14 cellular contexts compared by ENCODE assay signal in genomic region chr2:1868683-1869141, GRCh38.
DNase-seq lines count a peak whose midpoint lies in the region; ATAC-seq and TF ChIP-seq lines count a peak whose summit lies in the region.
"Had no signal": no experiment of that assay in that cellular context is flagged by ENCODE, and none has a peak within 500 bp of the region (broad histone marks: within the 10 kb centered on the region; RNA-seq: fewer than 3 reads in every experiment).

No MANE protein-coding gene starts in this region.

- H3K36me3 ChIP-seq in endodermal cell (ENCODE audit: control insufficient read depth, insufficient read depth, low read length), result no peaks in the 10 kb centered on the region
- H3K36me3 ChIP-seq: ascending aorta had no signal

- intact Hi-C loops in activated CD8-positive, alpha-beta T cell treated with anti-CD3 and anti-CD28 coated beads for 36 hours (cut with micrococcal nuclease), result no loop called here

- WGBS in endodermal cell (ENCODE audit: insufficient coverage in 1 of 2, insufficient read length in 1 of 2), 2 experiments, result 60% methylated on average over 12 of the region's 12 CpGs; no CpG with 5 or more reads in 1 of the 2 experiments

- H3K27me3 ChIP-seq in endodermal cell (ENCODE audit: control insufficient read depth, insufficient read depth, low read length, poor library complexity, severe bottlenecking), result peaks cover 6% of the 10 kb centered on the region
- H3K27me3 ChIP-seq: ascending aorta had no signal

- no peak overlapping the region for H3K27ac ChIP-seq in endodermal cell (ENCODE audit: low read depth, low read length)
- H3K27ac ChIP-seq: ascending aorta, hepatocyte, VCaP had no signal

- H3K27me3 Mint-ChIP-seq in endodermal cell (ENCODE audit: insufficient read depth) (peaks cover 23% of the 10 kb centered on the region), osteocyte (ENCODE audit: unreplicated experiment) (peaks cover 63% of the 10 kb centered on the region)
- peaks cover 3% of the 10 kb centered on the region for H3K27me3 Mint-ChIP-seq in activated CD8-positive, alpha-beta T cell treated with anti-CD3 and anti-CD28 coated beads for 36 hours

- DNase-seq in NCI-H2196 (lab: John Stamatoyannopoulos, UW; ENCODE audit: unreplicated experiment) (peak; percentile 9), NCI-H2196 treated with DMSO at 0.1 percent for 48 hours (lab: John Stamatoyannopoulos, UW; ENCODE audit: unreplicated experiment) (no peak), NCI-H510A treated with DMSO at 0.1 percent for 48 hours (lab: John Stamatoyannopoulos, UW) (peak; percentile 5), endodermal cell (peak; percentile 46), osteocyte (ENCODE audit: extremely low spot score, unreplicated experiment) (peak; percentile 76), ureter (ENCODE audit: low spot score) (no peak), GF-D8 (lab: John Stamatoyannopoulos, UW) (no peak)
- no peak for DNase-seq in activated CD8-positive, alpha-beta T cell treated with anti-CD3 and anti-CD28 coated beads for 36 hours
- DNase-seq: CD8-positive, alpha-beta memory T cell; Kasumi-1; SW 1271 had no signal

- CTCF ChIA-PET in activated CD8-positive, alpha-beta T cell treated with anti-CD3 and anti-CD28 coated beads for 36 hours (lab: Charles Lee), result no interaction called here

- no peaks in the 10 kb centered on the region for H3K9me3 ChIP-seq in endodermal cell (ENCODE audit: control insufficient read depth, low read length)
- H3K9me3 ChIP-seq: ascending aorta had no signal

- no peak overlapping the region for H3K4me3 Mint-ChIP-seq in endodermal cell
- H3K4me3 Mint-ChIP-seq in osteocyte (ENCODE audit: unreplicated experiment), result no peak overlapping the region
- H3K4me3 Mint-ChIP-seq in activated CD8-positive, alpha-beta T cell treated with anti-CD3 and anti-CD28 coated beads for 36 hours, result no peak overlapping the region
- H3K4me3 Mint-ChIP-seq: CD8-positive, alpha-beta memory T cell had no signal

- H3K9me3 Mint-ChIP-seq in endodermal cell (no peaks in the 10 kb centered on the region), osteocyte (ENCODE audit: unreplicated experiment) (no peaks in the 10 kb centered on the region)
- H3K9me3 Mint-ChIP-seq in activated CD8-positive, alpha-beta T cell treated with anti-CD3 and anti-CD28 coated beads for 36 hours, result no peaks in the 10 kb centered on the region
- H3K9me3 Mint-ChIP-seq: CD8-positive, alpha-beta memory T cell had no signal

- H3K27ac Mint-ChIP-seq in endodermal cell, result no peak overlapping the region
- H3K27ac Mint-ChIP-seq in osteocyte (ENCODE audit: unreplicated experiment), result no peak overlapping the region
- no peak overlapping the region for H3K27ac Mint-ChIP-seq in activated CD8-positive, alpha-beta T cell treated with anti-CD3 and anti-CD28 coated beads for 36 hours

- H3K4me3 ChIP-seq in endodermal cell (ENCODE audit: low read length), result no peak overlapping the region
- H3K4me3 ChIP-seq: ascending aorta, hepatocyte had no signal

- POLR2A ChIA-PET in activated CD8-positive, alpha-beta T cell treated with anti-CD3 and anti-CD28 coated beads for 36 hours (lab: Charles Lee), result no interaction called here

- H3K9ac ChIP-seq in endodermal cell (ENCODE audit: extremely low read depth, low read length, poor library complexity, severe bottlenecking), result no peak overlapping the region

- H3K4me1 ChIP-seq in endodermal cell (ENCODE audit: control insufficient read depth, insufficient read depth, low read length), result no peaks in the 10 kb centered on the region

- TF ChIP-seq CTCF in endodermal cell (conservative IDR thresholded peaks at IDR 0.05) (no peak), osteocyte (IDR thresholded peaks at IDR 0.05) (no peak)
- TF ChIP-seq CTCF in activated CD8-positive, alpha-beta T cell treated with anti-CD3 and anti-CD28 coated beads for 36 hours (IDR thresholded peaks at IDR 0.05), result no peak

- peaks cover 3% of the 10 kb centered on the region for H3K4me1 Mint-ChIP-seq in endodermal cell
- H3K4me1 Mint-ChIP-seq in osteocyte (ENCODE audit: unreplicated experiment), result no peaks in the 10 kb centered on the region
- H3K4me1 Mint-ChIP-seq in activated CD8-positive, alpha-beta T cell treated with anti-CD3 and anti-CD28 coated beads for 36 hours (ENCODE audit: low read depth), result no peaks in the 10 kb centered on the region
- H3K4me1 Mint-ChIP-seq: CD8-positive, alpha-beta memory T cell had no signal

- no peaks in the 10 kb centered on the region for H3K36me3 Mint-ChIP-seq in endodermal cell (ENCODE audit: low read depth)
- H3K36me3 Mint-ChIP-seq in osteocyte (ENCODE audit: unreplicated experiment), result no peaks in the 10 kb centered on the region
- no peaks in the 10 kb centered on the region for H3K36me3 Mint-ChIP-seq in activated CD8-positive, alpha-beta T cell treated with anti-CD3 and anti-CD28 coated beads for 36 hours (ENCODE audit: low read depth)
- H3K36me3 Mint-ChIP-seq: CD8-positive, alpha-beta memory T cell had no signal

- ATAC-seq in activated CD8-positive, alpha-beta T cell treated with anti-CD3 and anti-CD28 coated beads for 36 hours, result no peak

Comparison
In these comparisons a context has a peak if more than half of its experiments do, and no peak if none do; other contexts are left out.
1. DNase-seq: peak in NCI-H2196 (single experiment), NCI-H510A treated with DMSO at 0.1 percent for 48 hours (single experiment), endodermal cell (single experiment) and osteocyte (single experiment); none in NCI-H2196 treated with DMSO at 0.1 percent for 48 hours (single experiment), ureter (single experiment), activated CD8-positive, alpha-beta T cell treated with anti-CD3 and anti-CD28 coated beads for 36 hours (single experiment) and GF-D8 (single experiment).